In genomic region chr9:110116543-110116885, GRCh38 we compare ENCODE assay signal across 13 cellular contexts.
A peak's percentile ranks its signal among the peaks of the same experiment; 100 is the strongest.
DNase-seq lines count a peak whose midpoint lies in the region; TF ChIP-seq lines count a peak whose summit lies in the region.
"Had no signal": no experiment of that assay in that cellular context is flagged by ENCODE, and none has a peak within 500 bp of the region (broad histone marks: within the 10 kb centered on the region; RNA-seq: fewer than 3 reads in every experiment).

No MANE protein-coding gene starts in this region.

- H3K4me3 ChIP-seq in AG09309 (ENCODE audit: control insufficient read depth, low read depth, low read length): no peak overlapping the region
- H3K4me3 ChIP-seq: adrenal gland, SK-N-MC had no signal

- peak overlapping the region; percentile 99 for H3K27ac Mint-ChIP-seq in endothelial cell (ENCODE audit: unreplicated experiment)
- H3K27ac Mint-ChIP-seq: CD14-positive monocyte had no signal

- H3K27me3 Mint-ChIP-seq in endothelial cell (ENCODE audit: unreplicated experiment): peaks cover 22% of the 10 kb centered on the region

- intact Hi-C loops in posterior vena cava (cut with DNase I): no loop called here

- no peaks in the 10 kb centered on the region for H3K9me3 Mint-ChIP-seq in endothelial cell (ENCODE audit: unreplicated experiment)
- H3K9me3 Mint-ChIP-seq: CD14-positive monocyte had no signal

- peaks cover 82% of the 10 kb centered on the region for H3K4me1 Mint-ChIP-seq in endothelial cell (ENCODE audit: unreplicated experiment)

- DNase-seq in AG09309 (ENCODE audit: low read depth) (peak; percentile 92), MV-4-11 (lab: John Stamatoyannopoulos, UW) (peak; percentile 66), endothelial cell (ENCODE audit: low spot score) (no peak), myocyte (ENCODE audit: low read depth) (peak; percentile 72), NCI-H446 treated with DMSO at 0.1 percent for 48 hours (lab: John Stamatoyannopoulos, UW) (no peak), NCI-H1105 (lab: John Stamatoyannopoulos, UW) (no peak), posterior vena cava (ENCODE audit: low spot score) (no peak), NCI-H2081 treated with DMSO at 0.1 percent for 48 hours (lab: John Stamatoyannopoulos, UW) (no peak)
- DNase-seq: activated CD4-positive, alpha-beta T cell treated with anti-CD3 and anti-CD28 coated beads, Interleukin-2, amount 50 U/mL, for 48 hours; NCI-H146 had no signal

- TF ChIP-seq CTCF in AG09309 (IDR thresholded peaks at IDR 0.05; ENCODE audit: control insufficient read depth, insufficient read depth, low read depth, low read length, missing control alignments) (no peak), endothelial cell (IDR thresholded peaks at IDR 0.05; ENCODE audit: unreplicated experiment) (no peak)

- H3K4me3 Mint-ChIP-seq in endothelial cell (ENCODE audit: unreplicated experiment): no peak overlapping the region
- H3K4me3 Mint-ChIP-seq: CD14-positive monocyte had no signal

- H3K36me3 Mint-ChIP-seq in endothelial cell (ENCODE audit: low read depth, unreplicated experiment): peaks cover 20% of the 10 kb centered on the region
- H3K36me3 Mint-ChIP-seq: CD14-positive monocyte had no signal

Comparison
In these comparisons a context has a peak if more than half of its experiments do, and no peak if none do; other contexts are left out.
1. DNase-seq: peak in AG09309 (single experiment), MV-4-11 (single experiment) and myocyte (single experiment); none in endothelial cell (single experiment), NCI-H446 treated with DMSO at 0.1 percent for 48 hours (single experiment), NCI-H1105 (single experiment), posterior vena cava (single experiment) and NCI-H2081 treated with DMSO at 0.1 percent for 48 hours (single experiment).